8 cellular contexts compared by ENCODE assay signal in the genomic region with DNA sequence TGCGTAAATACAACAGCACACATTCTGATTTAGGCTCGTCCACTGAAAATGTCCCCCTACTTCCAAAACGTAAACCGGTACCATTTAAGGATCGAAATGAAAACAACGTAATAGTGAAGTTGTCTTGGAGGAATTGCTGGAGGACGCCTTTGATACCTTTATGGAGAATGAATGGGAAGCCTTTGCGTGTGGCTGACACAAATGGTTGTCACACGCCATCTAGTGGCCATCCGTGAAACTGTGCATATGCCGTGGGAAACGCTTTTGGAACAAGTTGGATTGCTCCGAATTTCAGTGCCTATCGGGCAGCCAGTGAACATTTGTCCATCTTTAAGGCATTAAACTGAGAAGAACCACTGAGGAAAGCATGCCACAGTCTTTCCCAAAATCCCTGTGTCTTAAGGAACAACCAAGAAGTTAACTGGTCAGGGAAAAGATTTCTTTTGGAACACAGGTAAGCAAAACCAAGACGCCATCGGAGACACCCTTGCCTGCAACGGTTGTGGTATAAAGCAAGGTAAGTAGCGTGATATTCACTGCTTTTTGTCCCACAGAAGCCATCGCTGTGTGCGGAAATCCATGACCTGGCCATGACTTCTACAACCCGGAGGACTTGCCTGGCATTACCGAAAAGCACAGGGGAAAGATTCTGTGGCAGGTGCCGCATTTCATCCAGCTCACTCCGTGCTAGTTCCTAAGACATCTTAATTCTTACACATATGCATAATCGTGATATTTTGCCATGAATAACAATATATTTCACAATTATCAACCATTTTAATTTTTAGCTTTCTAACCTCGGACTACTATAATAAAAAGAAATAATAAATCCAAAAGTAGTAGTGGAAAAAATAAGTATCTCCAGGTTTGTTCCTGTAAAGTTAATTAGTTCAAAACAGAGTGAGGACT.
DNase-seq lines count a peak whose midpoint lies in the region; ATAC-seq, FAIRE-seq and TF ChIP-seq lines count a peak whose summit lies in the region.

No MANE protein-coding gene starts in this region.

- TF ChIP-seq POLR2A in GM12892 (IDR thresholded peaks at IDR 0.05; ENCODE audit: low read depth, low read length): no peak

- no peaks in the 10 kb centered on the region for H3K4me1 ChIP-seq in right atrium auricular region

- H3K27ac ChIP-seq in right atrium auricular region: no peak overlapping the region

- DNase-seq in GM12892 (ENCODE audit: insufficient read length): peak; percentile 21
- DNase-seq in NCI-H1092 treated with DMSO at 0.1 percent for 48 hours (lab: John Stamatoyannopoulos, UW): peak; percentile 71
- DNase-seq in SW 1271 (lab: John Stamatoyannopoulos, UW): peak; percentile 15 to 51
- peak in 55 of 58 donors; percentile 16 to 91 (median 62) for DNase-seq in anterior cingulate cortex (lab: John Stamatoyannopoulos, UW)
- peak; percentile 89 for DNase-seq in right atrium auricular region (ENCODE audit: low spot score)
- peak; percentile 79 for DNase-seq in renal cortical epithelial cell (ENCODE audit: low read depth)

- peak; percentile 91 for FAIRE-seq in GM12892 (lab: Jason Lieb, UNC)

- H3K36me3 ChIP-seq in right atrium auricular region: no peaks in the 10 kb centered on the region

- H3K27me3 ChIP-seq in right atrium auricular region: peaks cover 3 to 7% of the 10 kb centered on the region in 2 donors

- ATAC-seq in GM18498 (IDR thresholded peaks at IDR 0.05; ENCODE audit: unreplicated experiment) (no peak), GM21390 (IDR thresholded peaks at IDR 0.05; ENCODE audit: unreplicated experiment) (no peak)

- TF ChIP-seq CTCF in right atrium auricular region (IDR thresholded peaks at IDR 0.05): peak; percentile 58 to 93

- H3K9me3 ChIP-seq in right atrium auricular region: no peaks in the 10 kb centered on the region

- H3K4me3 ChIP-seq in right atrium auricular region: no peak overlapping the region

Comparison
In these comparisons a context has a peak if more than half of its experiments do, and no peak if none do; other contexts are left out.
1. DNase-seq: peak in every context shown above with its lines; median percentile 89 in right atrium auricular region; 79 in renal cortical epithelial cell; 71 in NCI-H1092 treated with DMSO at 0.1 percent for 48 hours; 62 in anterior cingulate cortex; 33 in SW 1271; 21 in GM12892.